ENCODE assay signal across 8 cellular contexts in the genomic region with DNA sequence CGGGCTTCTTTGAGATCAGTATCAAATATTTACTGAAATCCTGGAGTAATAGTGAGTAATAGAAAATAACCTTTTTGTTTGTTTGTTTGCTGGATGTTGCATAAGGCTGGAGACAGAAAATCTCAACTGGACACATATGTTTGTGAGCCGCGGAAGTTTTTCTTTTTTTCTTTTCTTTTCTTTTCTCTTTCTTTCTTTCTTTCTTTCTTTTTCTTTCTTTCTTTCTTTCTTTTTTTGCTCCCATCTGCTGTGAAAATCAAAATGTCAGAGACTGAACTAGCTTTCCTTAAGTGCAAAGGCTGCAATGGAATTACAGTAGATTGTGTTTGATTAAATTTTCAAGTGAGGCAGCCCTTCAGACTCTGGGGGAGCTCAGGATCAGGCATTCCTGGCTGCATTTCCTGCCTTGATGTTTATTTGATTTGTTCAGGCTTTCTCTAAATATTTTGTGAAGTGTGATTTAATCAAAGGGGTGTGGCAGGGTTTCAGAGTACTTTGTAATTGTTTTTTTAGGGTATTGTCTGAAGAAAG. TPM values are rescaled to one million over a fixed set of nuclear protein-coding genes. Genes with fewer than 3 reads are reported as not detected.
A peak's percentile ranks its signal among the peaks of the same experiment; 100 is the strongest.
DNase-seq lines count a peak whose midpoint lies in the region; ATAC-seq, FAIRE-seq and TF ChIP-seq lines count a peak whose summit lies in the region.

No MANE protein-coding gene starts in this region.

- no peak for FAIRE-seq in keratinocyte (lab: Jason Lieb, UNC)

- ATAC-seq in activated CD4-positive, alpha-beta T cell treated with anti-CD3 and anti-CD28 coated beads for 36 hours: no peak
- ATAC-seq in HG03045 (IDR thresholded peaks at IDR 0.05; ENCODE audit: unreplicated experiment) (no peak), foreskin keratinocyte (no peak)

- H4K20me1 ChIP-seq in keratinocyte (ENCODE audit: control insufficient read depth, extremely low read depth, insufficient read depth, low read length): no peaks in the 10 kb centered on the region

- H3K9me1 ChIP-seq in keratinocyte (ENCODE audit: control insufficient read depth, extremely low read depth, insufficient read depth, low read length): no peaks in the 10 kb centered on the region

- H3K36me3 ChIP-seq in keratinocyte (ENCODE audit: control insufficient read depth in 2 of 2, extremely low read depth in 1 of 2, insufficient read depth in 2 of 2, low read length in 2 of 2): no peaks in the 10 kb centered on the region

- intact Hi-C loops in activated CD4-positive, alpha-beta T cell treated with anti-CD3 and anti-CD28 coated beads for 36 hours (cut with DNase I, micrococcal nuclease): loop anchor here in 1 of 2 experiments (1.0 to 10.0 kb wide), 3 partner anchors 283 to 503 kb away; a partner anchor contains a TSS
- intact Hi-C loops in activated T-helper 2 cell treated with anti-CD3 and anti-CD28 coated beads, Interferon-gamma antibody, Interleukin-2, Interleukin-4, amounts not matched to agents 10 μg/mL and 5 μg/mL and 100 μg/mL, durations not matched to agents 14 hours and 24 hours and 36 hours (cut with micrococcal nuclease): loop anchor here (1.0 to 10.0 kb wide), 6 partner anchors 15 to 503 kb away; a partner anchor contains a TSS

- CTCF ChIA-PET in activated CD4-positive, alpha-beta T cell treated with anti-CD3 and anti-CD28 coated beads for 36 hours (lab: Charles Lee): interaction anchor here (0.6 to 1.0 kb wide), 3 partner anchors 11 to 488 kb away, joined by 3 read pairs; no protein-coding TSS in a partner anchor

- H3K79me2 ChIP-seq in keratinocyte (ENCODE audit: control insufficient read depth, insufficient read depth, low read length): no peaks in the 10 kb centered on the region

- peaks cover 5% of the 10 kb centered on the region for H3K4me1 ChIP-seq in keratinocyte (ENCODE audit: control insufficient read depth, extremely low read depth, insufficient read depth, low read length)
- no peaks in the 10 kb centered on the region for H3K4me1 ChIP-seq in foreskin keratinocyte

- no peaks in the 10 kb centered on the region for H3K9me3 Mint-ChIP-seq in activated CD4-positive, alpha-beta T cell treated with anti-CD3 and anti-CD28 coated beads for 36 hours (ENCODE audit: low read depth)
- no peaks in the 10 kb centered on the region for H3K9me3 Mint-ChIP-seq in activated T-helper 2 cell treated with anti-CD3 and anti-CD28 coated beads, Interferon-gamma antibody, Interleukin-2, Interleukin-4, amounts not matched to agents 10 μg/mL and 5 μg/mL and 100 μg/mL, durations not matched to agents 14 hours and 24 hours and 36 hours

- POLR2A ChIA-PET in activated CD4-positive, alpha-beta T cell treated with anti-CD3 and anti-CD28 coated beads for 36 hours (lab: Charles Lee): no interaction called here

- H3K36me3 Mint-ChIP-seq in activated CD4-positive, alpha-beta T cell treated with anti-CD3 and anti-CD28 coated beads for 36 hours (ENCODE audit: low read depth): no peaks in the 10 kb centered on the region
- peaks cover 2% of the 10 kb centered on the region for H3K36me3 Mint-ChIP-seq in activated T-helper 2 cell treated with anti-CD3 and anti-CD28 coated beads, Interferon-gamma antibody, Interleukin-2, Interleukin-4, amounts not matched to agents 10 μg/mL and 5 μg/mL and 100 μg/mL, durations not matched to agents 14 hours and 24 hours and 36 hours (ENCODE audit: low read depth)

- no peaks in the 10 kb centered on the region for H3K9me3 ChIP-seq in keratinocyte (ENCODE audit: control insufficient read depth, low read depth, low read length)

- dilution Hi-C loops in keratinocyte (cut with MboI; ENCODE audit: extremely low pct_ligation_motif_present, low sequenced_read_pairs): no loop called here

- no peak overlapping the region for H3K9ac ChIP-seq in keratinocyte (ENCODE audit: control insufficient read depth, extremely low read depth, insufficient read depth, low read length)

- H3K27ac Mint-ChIP-seq in activated CD4-positive, alpha-beta T cell treated with anti-CD3 and anti-CD28 coated beads for 36 hours: peak overlapping the region; percentile 62
- peak overlapping the region; percentile 89 for H3K27ac Mint-ChIP-seq in activated T-helper 2 cell treated with anti-CD3 and anti-CD28 coated beads, Interferon-gamma antibody, Interleukin-2, Interleukin-4, amounts not matched to agents 10 μg/mL and 5 μg/mL and 100 μg/mL, durations not matched to agents 14 hours and 24 hours and 36 hours

- H3K27me3 ChIP-seq in keratinocyte (ENCODE audit: control insufficient read depth, extremely low read depth, insufficient read depth, low read length) (no peaks in the 10 kb centered on the region), foreskin keratinocyte (peaks cover 8% of the 10 kb centered on the region)

- H3K27ac ChIP-seq in keratinocyte (ENCODE audit: control insufficient read depth, insufficient read depth, low read length) (no peak overlapping the region), temporal lobe (ENCODE audit: low read depth, low read length) (peak overlapping the region; percentile 48), foreskin keratinocyte (no peak overlapping the region)

- no peak for DNase-seq in activated CD4-positive, alpha-beta T cell treated with anti-CD3 and anti-CD28 coated beads for 36 hours
- DNase-seq in activated CD4-positive, alpha-beta T cell treated with anti-CD3 and anti-CD28 coated beads, Interleukin-2, amount 50 U/mL, for 48 hours: no peak
- DNase-seq in activated T-helper 2 cell treated with anti-CD3 and anti-CD28 coated beads, Interferon-gamma antibody, Interleukin-2, Interleukin-4, amounts not matched to agents 10 μg/mL and 5 μg/mL and 100 μg/mL, durations not matched to agents 14 hours and 24 hours and 36 hours (ENCODE audit: low spot score): no peak
- DNase-seq in keratinocyte (ENCODE audit: low read depth, low spot score) (no peak), SKM-1 treated with dmso at 0.1 percent for 144 hours (lab: John Stamatoyannopoulos, UW; ENCODE audit: unreplicated experiment) (no peak), foreskin keratinocyte (no peak)

- H3K4me1 Mint-ChIP-seq in activated CD4-positive, alpha-beta T cell treated with anti-CD3 and anti-CD28 coated beads for 36 hours: peaks cover 35% of the 10 kb centered on the region
- peaks cover 56% of the 10 kb centered on the region for H3K4me1 Mint-ChIP-seq in activated T-helper 2 cell treated with anti-CD3 and anti-CD28 coated beads, Interferon-gamma antibody, Interleukin-2, Interleukin-4, amounts not matched to agents 10 μg/mL and 5 μg/mL and 100 μg/mL, durations not matched to agents 14 hours and 24 hours and 36 hours (ENCODE audit: low read depth)

- H2AFZ ChIP-seq in keratinocyte (ENCODE audit: control insufficient read depth, low read length): peak overlapping the region; percentile 58

- H3K4me2 ChIP-seq in keratinocyte (ENCODE audit: control insufficient read depth, extremely low read depth, insufficient read depth, low read depth, low read length): peak overlapping the region; percentile 72

- peak overlapping the region; percentile 84 for H3K4me3 Mint-ChIP-seq in activated CD4-positive, alpha-beta T cell treated with anti-CD3 and anti-CD28 coated beads for 36 hours
- H3K4me3 Mint-ChIP-seq in activated T-helper 2 cell treated with anti-CD3 and anti-CD28 coated beads, Interferon-gamma antibody, Interleukin-2, Interleukin-4, amounts not matched to agents 10 μg/mL and 5 μg/mL and 100 μg/mL, durations not matched to agents 14 hours and 24 hours and 36 hours (ENCODE audit: low read depth): peak overlapping the region; percentile 94

- TF ChIP-seq CTCF in keratinocyte (optimal IDR thresholded peaks at IDR 0.05 in 1 of 3, IDR thresholded peaks at IDR 0.05 in 1 of 3, conservative IDR thresholded peaks at IDR 0.05 in 1 of 3; ENCODE audit: extremely low read depth in 1 of 3, insufficient read depth in 2 of 3, low read length in 3 of 3) (no peak), foreskin keratinocyte (conservative IDR thresholded peaks at IDR 0.05) (no peak)

- peak overlapping the region; percentile 56 to 78 (median 76) for H3K4me3 ChIP-seq in keratinocyte (ENCODE audit: control insufficient read depth in 2 of 3, extremely low read depth in 1 of 3, insufficient read depth in 2 of 3, low read depth in 1 of 3, low read length in 3 of 3)

- no peaks in the 10 kb centered on the region for H3K27me3 Mint-ChIP-seq in activated CD4-positive, alpha-beta T cell treated with anti-CD3 and anti-CD28 coated beads for 36 hours
- H3K27me3 Mint-ChIP-seq in activated T-helper 2 cell treated with anti-CD3 and anti-CD28 coated beads, Interferon-gamma antibody, Interleukin-2, Interleukin-4, amounts not matched to agents 10 μg/mL and 5 μg/mL and 100 μg/mL, durations not matched to agents 14 hours and 24 hours and 36 hours (ENCODE audit: low read depth): peaks cover 5% of the 10 kb centered on the region

RNA-seq across cellular contexts. Expression of a gene that starts 0.3 kb away (rescaled TPM):
- 1 to 10 TPM; 1.9 to 3.5 TPM for total RNA-seq in activated CD4-positive, alpha-beta T cell treated with anti-CD3 and anti-CD28 coated beads for 36 hours
- total RNA-seq in activated T-helper 2 cell treated with anti-CD3 and anti-CD28 coated beads, Interferon-gamma antibody, Interleukin-2, Interleukin-4, amounts not matched to agents 10 μg/mL and 5 μg/mL and 100 μg/mL, durations not matched to agents 14 hours and 24 hours and 36 hours: 3.7 and 7.4 TPM in 2 replicates
- polyA plus RNA-seq in keratinocyte (0.52 to 0.80 TPM (median 0.60 TPM) in 3 replicates), foreskin keratinocyte (0.04 and 0.19 TPM in 2 replicates)
- polyA plus RNA-seq in keratinocyte (2011; ENCODE audit: low read depth): 13.3 TPM
- 0.55 and 0.56 TPM in 2 replicates for polyA plus RNA-seq in keratinocyte (2011; cell fraction: cytosol; rRNA removed)
- 1.5 and 2.3 TPM in 2 replicates for polyA plus RNA-seq in keratinocyte (2011; cell fraction: nucleus; rRNA removed)
- 0.62 and 4.8 TPM in 2 replicates for polyA plus RNA-seq in keratinocyte (2012; ENCODE audit: low replicate concordance)
- 1.1 to 2.5 TPM (median 2.2 TPM) in 3 replicates for polyA minus RNA-seq in keratinocyte
- polyA minus RNA-seq in keratinocyte (2011; cell fraction: cytosol; rRNA and poly(A)+ RNA removed): 2.1 TPM
- polyA minus RNA-seq in keratinocyte (2011; cell fraction: nucleus; rRNA and poly(A)+ RNA removed): 3.7 and 5.0 TPM in 2 replicates
- total RNA-seq in temporal lobe (72.0 TPM), foreskin keratinocyte (0.21 and 0.48 TPM in 2 replicates)
